In the genomic region with DNA sequence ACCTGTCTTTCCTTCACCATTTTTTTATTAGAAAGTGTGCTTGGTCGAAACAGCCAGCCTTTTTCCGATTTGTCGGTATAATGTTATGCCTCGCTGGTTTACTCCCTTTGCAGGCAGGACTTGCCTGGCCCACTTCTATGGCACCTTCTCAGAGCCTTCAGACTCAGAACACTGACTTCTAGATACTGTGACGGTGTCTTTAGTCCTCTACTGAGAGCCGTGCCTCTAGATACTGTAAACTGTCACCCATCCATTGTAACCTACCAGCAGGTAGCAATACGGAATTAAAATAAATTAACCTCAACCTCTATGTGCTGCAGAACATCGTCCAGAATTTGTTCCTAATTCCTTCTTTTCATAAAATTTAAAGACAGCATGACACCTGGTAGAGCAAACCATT, we compare ENCODE assay signal across 1 cellular context.
TF ChIP-seq lines count a peak whose summit lies in the region.

No MANE protein-coding gene starts in this region.

TF ChIP-seq in GM23338, 12 proteins besides CTCF, POLR2A, EP300 and RAD21 (continued from another document):
- TF ChIP-seq, protein P1, sequence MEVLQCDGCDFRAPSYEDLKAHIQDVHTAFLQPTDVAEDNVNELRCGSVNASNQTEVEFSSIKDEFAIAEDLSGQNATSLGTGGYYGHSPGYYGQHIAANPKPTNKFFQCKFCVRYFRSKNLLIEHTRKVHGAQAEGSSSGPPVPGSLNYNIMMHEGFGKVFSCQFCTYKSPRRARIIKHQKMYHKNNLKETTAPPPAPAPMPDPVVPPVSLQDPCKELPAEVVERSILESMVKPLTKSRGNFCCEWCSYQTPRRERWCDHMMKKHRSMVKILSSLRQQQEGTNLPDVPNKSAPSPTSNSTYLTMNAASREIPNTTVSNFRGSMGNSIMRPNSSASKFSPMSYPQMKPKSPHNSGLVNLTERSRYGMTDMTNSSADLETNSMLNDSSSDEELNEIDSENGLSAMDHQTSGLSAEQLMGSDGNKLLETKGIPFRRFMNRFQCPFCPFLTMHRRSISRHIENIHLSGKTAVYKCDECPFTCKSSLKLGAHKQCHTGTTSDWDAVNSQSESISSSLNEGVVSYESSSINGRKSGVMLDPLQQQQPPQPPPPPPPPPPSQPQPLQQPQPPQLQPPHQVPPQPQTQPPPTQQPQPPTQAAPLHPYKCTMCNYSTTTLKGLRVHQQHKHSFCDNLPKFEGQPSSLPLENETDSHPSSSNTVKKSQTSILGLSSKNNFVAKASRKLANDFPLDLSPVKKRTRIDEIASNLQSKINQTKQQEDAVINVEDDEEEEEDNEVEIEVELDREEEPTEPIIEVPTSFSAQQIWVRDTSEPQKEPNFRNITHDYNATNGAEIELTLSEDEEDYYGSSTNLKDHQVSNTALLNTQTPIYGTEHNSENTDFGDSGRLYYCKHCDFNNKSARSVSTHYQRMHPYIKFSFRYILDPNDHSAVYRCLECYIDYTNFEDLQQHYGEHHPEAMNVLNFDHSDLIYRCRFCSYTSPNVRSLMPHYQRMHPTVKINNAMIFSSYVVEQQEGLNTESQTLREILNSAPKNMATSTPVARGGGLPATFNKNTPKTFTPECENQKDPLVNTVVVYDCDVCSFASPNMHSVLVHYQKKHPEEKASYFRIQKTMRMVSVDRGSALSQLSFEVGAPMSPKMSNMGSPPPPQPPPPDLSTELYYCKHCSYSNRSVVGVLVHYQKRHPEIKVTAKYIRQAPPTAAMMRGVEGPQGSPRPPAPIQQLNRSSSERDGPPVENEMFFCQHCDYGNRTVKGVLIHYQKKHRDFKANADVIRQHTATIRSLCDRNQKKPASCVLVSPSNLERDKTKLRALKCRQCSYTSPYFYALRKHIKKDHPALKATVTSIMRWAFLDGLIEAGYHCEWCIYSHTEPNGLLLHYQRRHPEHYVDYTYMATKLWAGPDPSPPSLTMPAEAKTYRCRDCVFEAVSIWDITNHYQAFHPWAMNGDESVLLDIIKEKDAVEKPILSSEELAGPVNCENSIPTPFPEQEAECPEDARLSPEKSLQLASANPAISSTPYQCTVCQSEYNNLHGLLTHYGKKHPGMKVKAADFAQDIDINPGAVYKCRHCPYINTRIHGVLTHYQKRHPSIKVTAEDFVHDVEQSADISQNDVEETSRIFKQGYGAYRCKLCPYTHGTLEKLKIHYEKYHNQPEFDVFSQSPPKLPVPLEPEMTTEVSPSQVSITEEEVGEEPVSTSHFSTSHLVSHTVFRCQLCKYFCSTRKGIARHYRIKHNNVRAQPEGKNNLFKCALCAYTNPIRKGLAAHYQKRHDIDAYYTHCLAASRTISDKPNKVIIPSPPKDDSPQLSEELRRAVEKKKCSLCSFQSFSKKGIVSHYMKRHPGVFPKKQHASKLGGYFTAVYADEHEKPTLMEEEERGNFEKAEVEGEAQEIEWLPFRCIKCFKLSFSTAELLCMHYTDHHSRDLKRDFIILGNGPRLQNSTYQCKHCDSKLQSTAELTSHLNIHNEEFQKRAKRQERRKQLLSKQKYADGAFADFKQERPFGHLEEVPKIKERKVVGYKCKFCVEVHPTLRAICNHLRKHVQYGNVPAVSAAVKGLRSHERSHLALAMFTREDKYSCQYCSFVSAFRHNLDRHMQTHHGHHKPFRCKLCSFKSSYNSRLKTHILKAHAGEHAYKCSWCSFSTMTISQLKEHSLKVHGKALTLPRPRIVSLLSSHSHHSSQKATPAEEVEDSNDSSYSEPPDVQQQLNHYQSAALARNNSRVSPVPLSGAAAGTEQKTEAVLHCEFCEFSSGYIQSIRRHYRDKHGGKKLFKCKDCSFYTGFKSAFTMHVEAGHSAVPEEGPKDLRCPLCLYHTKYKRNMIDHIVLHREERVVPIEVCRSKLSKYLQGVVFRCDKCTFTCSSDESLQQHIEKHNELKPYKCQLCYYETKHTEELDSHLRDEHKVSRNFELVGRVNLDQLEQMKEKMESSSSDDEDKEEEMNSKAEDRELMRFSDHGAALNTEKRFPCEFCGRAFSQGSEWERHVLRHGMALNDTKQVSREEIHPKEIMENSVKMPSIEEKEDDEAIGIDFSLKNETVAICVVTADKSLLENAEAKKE (CRISPR knock-in tag; IDR thresholded peaks at IDR 0.05), result no peak
- no peak for TF ChIP-seq NANOG (IDR thresholded peaks at IDR 0.05; ENCODE audit: borderline replicate concordance)
- TF ChIP-seq CREB1 (CRISPR knock-in tag; IDR thresholded peaks at IDR 0.05; ENCODE audit: low read depth), result no peak
TF ChIP-seq in GM23338: peak in this region for 0.
